ENCODE assay signal across 24 cellular contexts in genomic region chr20:62812907-62813200, GRCh38.
"Had no signal": no experiment of that assay in that cellular context is flagged by ENCODE, and none has a peak within 500 bp of the region (broad histone marks: within the 10 kb centered on the region; RNA-seq: fewer than 3 reads in every experiment).

No MANE protein-coding gene starts in this region.

- H3K27me3 ChIP-seq: testis had no signal

- FAIRE-seq: pancreas had no signal

- H3K27ac ChIP-seq: colonic mucosa, epithelial cell of prostate, neutrophil, pancreas, sigmoid colon, testis, upper lobe of left lung, VCaP had no signal

- H3K4me3 ChIP-seq: colonic mucosa, mucosa of descending colon, pancreas, sigmoid colon, testis, upper lobe of left lung had no signal

- H3K4me1 ChIP-seq: pancreas had no signal

- H3K4me3 Mint-ChIP-seq: activated T-cell treated with anti-CD3 and anti-CD28 coated beads, Interleukin-2, amount 50 U/mL, for 72 hours; central memory CD8-positive, alpha-beta T cell; endodermal cell; stimulated activated effector memory CD8-positive, alpha-beta T cell treated with anti-CD3 and anti-CD28 coated beads, Interleukin-12 subunit alpha, Interleukin-12 subunit beta, amount 100 ng/mL, for 72 hours had no signal

- H3K9me3 Mint-ChIP-seq: activated T-cell treated with anti-CD3 and anti-CD28 coated beads, Interleukin-2, amount 50 U/mL, for 72 hours; central memory CD8-positive, alpha-beta T cell; endodermal cell; naive B cell; stimulated activated effector memory CD8-positive, alpha-beta T cell treated with anti-CD3 and anti-CD28 coated beads, Interleukin-12 subunit alpha, Interleukin-12 subunit beta, amount 100 ng/mL, for 72 hours had no signal

- DNase-seq: activated CD4-positive, CD25-positive, alpha-beta regulatory T cell treated with anti-CD3 and anti-CD28 coated beads, Interleukin-2, amount 50 U/mL, for 72 hours; activated CD8-positive, alpha-beta memory T cell treated with anti-CD3 and anti-CD28 coated beads for 24 hours; activated CD8-positive, alpha-beta memory T cell treated with anti-CD3 and anti-CD28 coated beads, Interleukin-2, amount 50 U/mL, for 48 hours; activated effector memory CD4-positive, alpha-beta T cell treated with anti-CD3 and anti-CD28 coated beads, Interleukin-2, amount 50 U/mL, for 16 hours; activated naive CD4-positive, alpha-beta T cell treated with anti-CD3 and anti-CD28 coated beads, Interleukin-2, amount 50 U/mL, for 16 hours; activated T-cell treated with anti-CD3 and anti-CD28 coated beads, Interleukin-2, amount 50 U/mL, for 72 hours; aorta; colonic mucosa; endodermal cell; foreskin fibroblast; mesenchymal stem cell; mucosa of descending colon; naive B cell; pancreas; sigmoid colon; stimulated activated CD4-positive, alpha-beta T cell treated with anti-CD3 and anti-CD28 coated beads, Interleukin-4, amount 100 ng/mL, for 24 hours; T-helper 2 cell; testis had no signal

- H3K9me3 ChIP-seq: colonic mucosa, mucosa of descending colon, neutrophil, pancreas, sigmoid colon, testis, upper lobe of left lung had no signal

- H3K27ac Mint-ChIP-seq: activated T-cell treated with anti-CD3 and anti-CD28 coated beads, Interleukin-2, amount 50 U/mL, for 72 hours; endodermal cell; stimulated activated effector memory CD8-positive, alpha-beta T cell treated with anti-CD3 and anti-CD28 coated beads, Interleukin-12 subunit alpha, Interleukin-12 subunit beta, amount 100 ng/mL, for 72 hours had no signal

- ATAC-seq: activated T-cell treated with anti-CD3 and anti-CD28 coated beads, Interleukin-2, amount 50 U/mL, for 72 hours; mucosa of descending colon; pancreas; stimulated activated effector memory CD8-positive, alpha-beta T cell treated with anti-CD3 and anti-CD28 coated beads, Interleukin-12 subunit alpha, Interleukin-12 subunit beta, amount 100 ng/mL, for 72 hours had no signal
